ENCODE assay signal across 8 cellular contexts in genomic region chr10:93376372-93377296, GRCh38.
DNase-seq lines count a peak whose midpoint lies in the region; ATAC-seq and TF ChIP-seq lines count a peak whose summit lies in the region.

No MANE protein-coding gene starts in this region.

- intact Hi-C loops in left colon (cut with DNase I, micrococcal nuclease) = loop anchor here (2.0 to 5.0 kb wide), 2 partner anchors 106 kb away; partner anchors contain the start of gene MYOF (in 2 of the 2)

- no peaks in the 10 kb centered on the region for H3K9me3 ChIP-seq in T-helper 17 cell (ENCODE audit: control insufficient read depth, low read length, poor library complexity, severe bottlenecking)

- ATAC-seq in GM21381 (IDR thresholded peaks at IDR 0.05; ENCODE audit: unreplicated experiment) (peak; percentile 64), T-helper 17 cell (peak; percentile 87), left colon (peak; percentile 95), HG03571 (IDR thresholded peaks at IDR 0.05; ENCODE audit: unreplicated experiment) (no peak)

- H3K36me3 Mint-ChIP-seq in T-helper 17 cell (ENCODE audit: low read depth) = no peaks in the 10 kb centered on the region

- DNase-seq in COLO829 (ENCODE audit: low spot score) (peak; percentile 53), NCI-H1092 treated with DMSO at 0.1 percent for 48 hours (lab: John Stamatoyannopoulos, UW) (peak; percentile 71), T-helper 17 cell (peak in 1 of 3 donors; percentile 37), choroid plexus epithelial cell (ENCODE audit: low read depth) (peak; percentile 94), left colon (peak; percentile 15 to 70)
- peak; percentile 11 to 46 for DNase-seq in stimulated activated CD4-positive, alpha-beta T cell treated with anti-CD3 and anti-CD28 coated beads, Interleukin-2, amount 100 ng/mL, for 48 hours

- H3K4me3 Mint-ChIP-seq in T-helper 17 cell = no peak overlapping the region

- no peak overlapping the region for H3K27ac Mint-ChIP-seq in T-helper 17 cell

- peaks cover 15% of the 10 kb centered on the region for H3K27me3 Mint-ChIP-seq in T-helper 17 cell

- H3K4me1 Mint-ChIP-seq in T-helper 17 cell = peaks cover 8% of the 10 kb centered on the region

- peak; percentile 86 for TF ChIP-seq CTCF in choroid plexus epithelial cell (conservative IDR thresholded peaks at IDR 0.05; ENCODE audit: low read depth, low read length)

- no peak overlapping the region for H3K4me3 ChIP-seq in choroid plexus epithelial cell (ENCODE audit: low read depth, low read length)
